Comparison of ENCODE assay signal across 21 cellular contexts in the genomic region with DNA sequence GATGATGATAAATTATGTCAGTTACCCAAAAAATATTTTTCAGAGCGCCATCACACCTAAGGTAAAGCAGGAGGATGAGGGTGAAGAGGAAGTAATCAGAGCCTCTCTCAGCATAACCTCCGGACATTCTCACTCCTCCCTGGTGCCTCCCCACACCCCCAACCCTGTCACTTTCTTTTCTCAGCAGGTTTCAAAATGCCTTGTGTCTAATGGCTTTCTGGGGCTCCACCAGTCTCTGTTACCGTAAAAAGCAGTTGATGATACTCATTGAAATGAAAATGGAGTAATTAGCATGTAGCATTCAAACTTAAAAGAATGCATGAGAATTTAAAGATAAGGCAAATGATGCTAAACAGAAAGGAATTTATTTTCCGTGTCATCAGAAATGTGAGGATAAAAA.
DNase-seq lines count a peak whose midpoint lies in the region; ATAC-seq, FAIRE-seq and TF ChIP-seq lines count a peak whose summit lies in the region.
"Had no signal": no experiment of that assay in that cellular context is flagged by ENCODE, and none has a peak within 500 bp of the region (broad histone marks: within the 10 kb centered on the region; RNA-seq: fewer than 3 reads in every experiment).

No MANE protein-coding gene starts in this region.

- H3K36me3 Mint-ChIP-seq in T-cell = no peaks in the 10 kb centered on the region
- H3K36me3 Mint-ChIP-seq: CD8-positive, alpha-beta memory T cell had no signal

- H4K5ac ChIP-seq in H1 (ENCODE audit: insufficient read length, low read depth, low read length) = no peak overlapping the region

- H2BK5ac ChIP-seq in H1 (ENCODE audit: low read depth, low read length) = 0 out of 2 replicates have a peak overlapping the region, but pooled peaks have one; percentile 46

- 0 out of 2 replicates have a peak overlapping the region, but pooled peaks have one; percentile 12 for H2BK12ac ChIP-seq in H1 (ENCODE audit: low read depth, low read length)

- 0 out of 2 replicates have a peak, but pooled peaks cover under 1% of the 10 kb centered on the region for H3K36me3 ChIP-seq in HUES48 (ENCODE audit: control insufficient read depth, insufficient read depth, low read length)
- peaks cover 0 to 6% (median 1%) of the 10 kb centered on the region in 4 experiments; a peak in 1 of 8 replicates for H3K36me3 ChIP-seq in H1 (ENCODE audit: control insufficient read depth in 2 of 4, insufficient read depth in 4 of 4, low read length in 3 of 4)
- H3K36me3 ChIP-seq in suprapubic skin = no peaks in the 10 kb centered on the region
- H3K36me3 ChIP-seq: BLaER1 had no signal

- CTCF ChIA-PET in H1 (lab: Charles Lee; ENCODE audit: partially characterized antibody) (interaction anchor here (4.5 kb wide), 1 partner anchor 15 kb away, joined by 42 read pairs; no protein-coding TSS in a partner anchor), T-cell (lab: Charles Lee) (no interaction called here)

- no peak overlapping the region for H3K4me3 Mint-ChIP-seq in T-cell
- H3K4me3 Mint-ChIP-seq: CD8-positive, alpha-beta memory T cell; HFFc6 had no signal

- H3K14ac ChIP-seq in H1 (ENCODE audit: insufficient read length) = no peak overlapping the region

- no peak overlapping the region for H2BK15ac ChIP-seq in H1 (ENCODE audit: low read length)

- TF ChIP-seq CTCF in H1 (IDR thresholded peaks at IDR 0.05; ENCODE audit: control extremely low read depth in 1 of 3, insufficient read depth in 1 of 3, low read depth in 1 of 3, low read length in 3 of 3) (no peak), suprapubic skin (IDR thresholded peaks at IDR 0.05) (no peak)

- no peak overlapping the region for H3K23ac ChIP-seq in H1 (ENCODE audit: insufficient read length)

- TF ChIP-seq RAD21 in H1 (IDR thresholded peaks at IDR 0.05 in 1 of 2, conservative IDR thresholded peaks at IDR 0.05 in 1 of 2; ENCODE audit: low read depth in 2 of 2, low read length in 2 of 2) = no peak

- H4K91ac ChIP-seq in H1 (replicated peaks; ENCODE audit: insufficient read length, low read length) = no peak overlapping the region

- H3K4ac ChIP-seq in H1 (replicated peaks; ENCODE audit: insufficient read length, low read depth, low read length) = no peak overlapping the region

- H3K4me2 ChIP-seq in H1 (ENCODE audit: insufficient read depth in 1 of 2, low read depth in 2 of 2, low read length in 2 of 2) = peak overlapping the region; percentile 9 to 40; a peak in 2 of 4 replicates
- H3K4me2 ChIP-seq: BLaER1 had no signal

- H2BK120ac ChIP-seq in H1 (replicated peaks; ENCODE audit: low read depth, low read length) = no peak overlapping the region

- H3K4me1 ChIP-seq in HUES48 (ENCODE audit: control insufficient read depth, insufficient read depth, low read length) (peaks cover 52% of the 10 kb centered on the region), H1 (replicated peaks in 1 of 4; ENCODE audit: control insufficient read depth in 3 of 4, insufficient read depth in 4 of 4, low read length in 3 of 4) (peaks cover 6 to 22% (median 16%) of the 10 kb centered on the region in 4 experiments), suprapubic skin (no peaks in the 10 kb centered on the region)
- H3K4me1 ChIP-seq: Caco-2 had no signal

- H2BK20ac ChIP-seq in H1 (ENCODE audit: low read length) = no peak overlapping the region

- POLR2A ChIA-PET in H1 (lab: Charles Lee; ENCODE audit: partially characterized antibody) = no interaction called here
- POLR2A ChIA-PET in T-cell (lab: Charles Lee) = no interaction called here

- TF ChIP-seq EP300 in H1 (IDR thresholded peaks at IDR 0.05; ENCODE audit: borderline replicate concordance in 1 of 2, low read depth in 2 of 2, low read length in 2 of 2) (no peak), suprapubic skin (IDR thresholded peaks at IDR 0.05) (no peak)

- no peaks in the 10 kb centered on the region for H3K4me1 Mint-ChIP-seq in T-cell
- H3K4me1 Mint-ChIP-seq: CD8-positive, alpha-beta memory T cell had no signal

- no peak overlapping the region for H3K27ac Mint-ChIP-seq in T-cell
- H3K27ac Mint-ChIP-seq: CD8-positive, alpha-beta memory T cell; HFFc6 had no signal

- H2AFZ ChIP-seq in H1 (ENCODE audit: low read length) = no peak overlapping the region

- H3K79me1 ChIP-seq in H1 (ENCODE audit: low read depth, low read length) = no peaks in the 10 kb centered on the region

- peak; percentile 48 for FAIRE-seq in H1 (lab: Jason Lieb, UNC)
- FAIRE-seq: GM12892, GM19239, HTR-8/SVneo had no signal

- H3K18ac ChIP-seq in H1 (ENCODE audit: extremely low read depth, low read length) = no peak overlapping the region

- no peak overlapping the region for H4K8ac ChIP-seq in H1 (ENCODE audit: extremely low read depth, insufficient read depth, low read length)

- no peak overlapping the region for H3K9ac ChIP-seq in HUES48 (ENCODE audit: low read depth, low read length)
- H3K9ac ChIP-seq in H1 (replicated peaks in 1 of 4; ENCODE audit: extremely low read depth in 1 of 4, low read depth in 3 of 4, low read length in 3 of 4) = no peak overlapping the region
- H3K9ac ChIP-seq: BLaER1 had no signal

- peaks cover 6% of the 10 kb centered on the region; the same call in 1 of the 2 replicates for H3K9me3 ChIP-seq in HUES48 (ENCODE audit: control insufficient read depth, insufficient read depth, low read length)
- H3K9me3 ChIP-seq in H1 (ENCODE audit: insufficient read depth in 2 of 2, low read depth in 1 of 2, low read length in 1 of 2) = peaks cover under 1 to 3% of the 10 kb centered on the region in 2 experiments; a peak in 3 of 4 replicates
- no peaks in the 10 kb centered on the region for H3K9me3 ChIP-seq in suprapubic skin
- H3K9me3 ChIP-seq: BLaER1, Caco-2 had no signal

- H3K23me2 ChIP-seq in H1 (ENCODE audit: low read depth, low read length) = no peaks in the 10 kb centered on the region; the same call in 1 of the 2 replicates

- H3K4me3 ChIP-seq in HUES48 (ENCODE audit: low read depth, low read length) = no peak overlapping the region
- no peak overlapping the region for H3K4me3 ChIP-seq in H1 (ENCODE audit: extremely low read depth in 1 of 4, insufficient read depth in 2 of 4, low read depth in 3 of 4, low read length in 4 of 4)
- H3K4me3 ChIP-seq in suprapubic skin = no peak overlapping the region
- H3K4me3 ChIP-seq: BLaER1 had no signal

- no peaks in the 10 kb centered on the region for H4K20me1 ChIP-seq in H1 (replicated peaks in 1 of 2; ENCODE audit: control insufficient read depth in 1 of 2, insufficient read depth in 2 of 2, low read length in 2 of 2)
- H4K20me1 ChIP-seq: BLaER1 had no signal

- 28% methylated on average over 4 of the region's 4 CpGs; no CpG with 5 or more reads in 1 of the 2 experiments for WGBS in H1 (ENCODE audit: extremely low coverage in 1 of 2, insufficient coverage in 1 of 2, insufficient read length in 1 of 2, insufficient replicate concordance in 2 of 2, low coverage in 1 of 2, low lambda C conversion rate in 2 of 2, missing lambda C conversion rate in 1 of 2), 2 experiments
- 75% methylated on average over 4 of the region's 4 CpGs for WGBS in suprapubic skin

- H3K9me3 Mint-ChIP-seq in T-cell = no peaks in the 10 kb centered on the region
- H3K9me3 Mint-ChIP-seq: CD8-positive, alpha-beta memory T cell had no signal

- peaks cover 3 to 4% of the 10 kb centered on the region in 2 donors for H3K27me3 Mint-ChIP-seq in T-cell

- ATAC-seq in GM19351 (IDR thresholded peaks at IDR 0.05; ENCODE audit: unreplicated experiment) = peak; percentile 27
- ATAC-seq in T-cell (replicated peaks in 1 of 4) = no peak
- ATAC-seq in GM21367 (IDR thresholded peaks at IDR 0.05; ENCODE audit: unreplicated experiment) = no peak

- H3K27me3 ChIP-seq in HUES48 (ENCODE audit: control insufficient read depth, insufficient read depth, low read length) = no peaks in the 10 kb centered on the region
- no peaks in the 10 kb centered on the region for H3K27me3 ChIP-seq in H1 (replicated peaks in 1 of 4; ENCODE audit: control insufficient read depth in 3 of 4, extremely low read depth in 1 of 4, insufficient read depth in 3 of 4, low read length in 3 of 4)
- no peaks in the 10 kb centered on the region for H3K27me3 ChIP-seq in suprapubic skin
- H3K27me3 ChIP-seq: BLaER1 had no signal

- H3K56ac ChIP-seq in H1 (replicated peaks; ENCODE audit: insufficient read length, low read depth, low read length) = no peak overlapping the region

- H3K79me2 ChIP-seq in H1 (ENCODE audit: control insufficient read depth in 1 of 2, insufficient read depth in 2 of 2, low read length in 2 of 2) = no peaks in the 10 kb centered on the region

- 0 out of 2 replicates have a peak overlapping the region, but pooled peaks have one; percentile 29 for H2AK5ac ChIP-seq in H1 (ENCODE audit: low read depth, low read length)

- TF ChIP-seq POLR2A in H1 (IDR thresholded peaks at IDR 0.05; ENCODE audit: control extremely low read depth in 1 of 2, low read depth in 2 of 2, low read length in 2 of 2) = no peak
- no peak for TF ChIP-seq POLR2A in suprapubic skin (IDR thresholded peaks at IDR 0.05)

- DNase-seq in H1 (ENCODE audit: low read depth in 1 of 2, low spot score in 2 of 2) (no peak), iPS-NIHi7 (ENCODE audit: extremely low spot score) (peak; percentile 23), T-cell (no peak), suprapubic skin (ENCODE audit: low spot score in 2 of 2) (no peak)
- DNase-seq: 8988T; AML-193; Caco-2; CD8-positive, alpha-beta memory T cell; DND-41; GDM1; HCEC 1CT; HFFc6; IMR-90; KBM-7 had no signal

- H3K27ac ChIP-seq in HUES48 (ENCODE audit: low read depth, low read length) (peak overlapping the region; percentile 46), H1 (ENCODE audit: low read depth, low read length) (no peak overlapping the region), suprapubic skin (no peak overlapping the region)
- H3K27ac ChIP-seq: BLaER1 had no signal

TF ChIP-seq in H1, 55 proteins besides CTCF, POLR2A, EP300 and RAD21 (continues in another document):
- TF ChIP-seq GTF2F1 (IDR thresholded peaks at IDR 0.05; ENCODE audit: borderline replicate concordance, low read depth, low read length) = no peak
- no peak for TF ChIP-seq CTBP2 (IDR thresholded peaks at IDR 0.05; ENCODE audit: borderline replicate concordance, insufficient read depth, insufficient read length, low read length)
- TF ChIP-seq, protein P1, sequence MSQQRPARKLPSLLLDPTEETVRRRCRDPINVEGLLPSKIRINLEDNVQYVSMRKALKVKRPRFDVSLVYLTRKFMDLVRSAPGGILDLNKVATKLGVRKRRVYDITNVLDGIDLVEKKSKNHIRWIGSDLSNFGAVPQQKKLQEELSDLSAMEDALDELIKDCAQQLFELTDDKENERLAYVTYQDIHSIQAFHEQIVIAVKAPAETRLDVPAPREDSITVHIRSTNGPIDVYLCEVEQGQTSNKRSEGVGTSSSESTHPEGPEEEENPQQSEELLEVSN (IDR thresholded peaks at IDR 0.05) = no peak
